2 cellular contexts compared by ENCODE assay signal in the genomic region with DNA sequence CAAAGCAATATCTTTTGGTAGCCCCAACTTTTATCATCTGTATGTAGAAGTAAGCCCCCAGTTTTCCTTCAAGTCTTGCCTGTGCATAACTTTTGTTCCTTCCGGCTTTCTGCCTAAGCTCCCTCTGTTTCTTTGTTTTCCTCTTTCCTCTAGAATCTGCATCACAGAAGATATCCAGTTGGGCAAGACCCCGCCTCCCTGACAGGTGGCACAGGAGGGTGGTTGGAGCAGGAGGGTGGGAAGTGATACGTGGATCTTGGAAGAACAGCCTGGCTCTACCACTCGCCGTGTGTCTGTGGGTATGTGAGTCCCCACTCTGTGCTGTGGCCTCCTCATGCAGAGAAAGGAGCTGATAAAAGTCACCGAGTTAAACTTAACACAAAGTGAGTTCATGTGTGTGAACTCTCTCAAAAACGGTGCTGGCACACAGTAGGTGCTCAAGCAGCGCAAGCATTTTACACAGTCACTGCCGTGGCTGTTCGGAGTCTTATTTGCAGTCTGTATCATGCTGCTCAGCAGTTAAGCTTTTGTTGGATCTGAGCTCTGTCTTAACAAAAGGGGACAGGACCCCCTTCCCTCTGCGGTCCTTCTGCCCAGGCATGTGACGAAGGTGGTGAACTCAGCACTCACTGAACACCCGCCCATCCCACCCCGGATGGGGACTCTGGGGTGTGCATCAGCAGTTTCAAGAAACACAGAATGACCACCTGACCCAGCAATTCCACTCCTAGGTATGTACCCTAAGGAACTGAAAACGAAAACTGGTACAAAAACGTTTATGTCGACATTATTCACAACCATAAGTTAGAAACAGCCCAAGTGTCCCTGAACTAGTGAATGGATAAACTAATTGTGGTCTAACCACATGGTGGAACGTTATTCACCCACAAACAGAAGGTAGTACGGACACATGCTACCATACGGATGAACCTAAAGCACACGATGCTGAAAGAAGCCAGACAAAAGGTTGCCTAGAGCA.
A peak's percentile ranks its signal among the peaks of the same experiment; 100 is the strongest.
TF ChIP-seq lines count a peak whose summit lies in the region.

No MANE protein-coding gene starts in this region.

TF ChIP-seq in GM23338, 12 proteins besides CTCF, POLR2A, EP300 and RAD21 (continued from another document and continues in another):
- TF ChIP-seq, protein P1, sequence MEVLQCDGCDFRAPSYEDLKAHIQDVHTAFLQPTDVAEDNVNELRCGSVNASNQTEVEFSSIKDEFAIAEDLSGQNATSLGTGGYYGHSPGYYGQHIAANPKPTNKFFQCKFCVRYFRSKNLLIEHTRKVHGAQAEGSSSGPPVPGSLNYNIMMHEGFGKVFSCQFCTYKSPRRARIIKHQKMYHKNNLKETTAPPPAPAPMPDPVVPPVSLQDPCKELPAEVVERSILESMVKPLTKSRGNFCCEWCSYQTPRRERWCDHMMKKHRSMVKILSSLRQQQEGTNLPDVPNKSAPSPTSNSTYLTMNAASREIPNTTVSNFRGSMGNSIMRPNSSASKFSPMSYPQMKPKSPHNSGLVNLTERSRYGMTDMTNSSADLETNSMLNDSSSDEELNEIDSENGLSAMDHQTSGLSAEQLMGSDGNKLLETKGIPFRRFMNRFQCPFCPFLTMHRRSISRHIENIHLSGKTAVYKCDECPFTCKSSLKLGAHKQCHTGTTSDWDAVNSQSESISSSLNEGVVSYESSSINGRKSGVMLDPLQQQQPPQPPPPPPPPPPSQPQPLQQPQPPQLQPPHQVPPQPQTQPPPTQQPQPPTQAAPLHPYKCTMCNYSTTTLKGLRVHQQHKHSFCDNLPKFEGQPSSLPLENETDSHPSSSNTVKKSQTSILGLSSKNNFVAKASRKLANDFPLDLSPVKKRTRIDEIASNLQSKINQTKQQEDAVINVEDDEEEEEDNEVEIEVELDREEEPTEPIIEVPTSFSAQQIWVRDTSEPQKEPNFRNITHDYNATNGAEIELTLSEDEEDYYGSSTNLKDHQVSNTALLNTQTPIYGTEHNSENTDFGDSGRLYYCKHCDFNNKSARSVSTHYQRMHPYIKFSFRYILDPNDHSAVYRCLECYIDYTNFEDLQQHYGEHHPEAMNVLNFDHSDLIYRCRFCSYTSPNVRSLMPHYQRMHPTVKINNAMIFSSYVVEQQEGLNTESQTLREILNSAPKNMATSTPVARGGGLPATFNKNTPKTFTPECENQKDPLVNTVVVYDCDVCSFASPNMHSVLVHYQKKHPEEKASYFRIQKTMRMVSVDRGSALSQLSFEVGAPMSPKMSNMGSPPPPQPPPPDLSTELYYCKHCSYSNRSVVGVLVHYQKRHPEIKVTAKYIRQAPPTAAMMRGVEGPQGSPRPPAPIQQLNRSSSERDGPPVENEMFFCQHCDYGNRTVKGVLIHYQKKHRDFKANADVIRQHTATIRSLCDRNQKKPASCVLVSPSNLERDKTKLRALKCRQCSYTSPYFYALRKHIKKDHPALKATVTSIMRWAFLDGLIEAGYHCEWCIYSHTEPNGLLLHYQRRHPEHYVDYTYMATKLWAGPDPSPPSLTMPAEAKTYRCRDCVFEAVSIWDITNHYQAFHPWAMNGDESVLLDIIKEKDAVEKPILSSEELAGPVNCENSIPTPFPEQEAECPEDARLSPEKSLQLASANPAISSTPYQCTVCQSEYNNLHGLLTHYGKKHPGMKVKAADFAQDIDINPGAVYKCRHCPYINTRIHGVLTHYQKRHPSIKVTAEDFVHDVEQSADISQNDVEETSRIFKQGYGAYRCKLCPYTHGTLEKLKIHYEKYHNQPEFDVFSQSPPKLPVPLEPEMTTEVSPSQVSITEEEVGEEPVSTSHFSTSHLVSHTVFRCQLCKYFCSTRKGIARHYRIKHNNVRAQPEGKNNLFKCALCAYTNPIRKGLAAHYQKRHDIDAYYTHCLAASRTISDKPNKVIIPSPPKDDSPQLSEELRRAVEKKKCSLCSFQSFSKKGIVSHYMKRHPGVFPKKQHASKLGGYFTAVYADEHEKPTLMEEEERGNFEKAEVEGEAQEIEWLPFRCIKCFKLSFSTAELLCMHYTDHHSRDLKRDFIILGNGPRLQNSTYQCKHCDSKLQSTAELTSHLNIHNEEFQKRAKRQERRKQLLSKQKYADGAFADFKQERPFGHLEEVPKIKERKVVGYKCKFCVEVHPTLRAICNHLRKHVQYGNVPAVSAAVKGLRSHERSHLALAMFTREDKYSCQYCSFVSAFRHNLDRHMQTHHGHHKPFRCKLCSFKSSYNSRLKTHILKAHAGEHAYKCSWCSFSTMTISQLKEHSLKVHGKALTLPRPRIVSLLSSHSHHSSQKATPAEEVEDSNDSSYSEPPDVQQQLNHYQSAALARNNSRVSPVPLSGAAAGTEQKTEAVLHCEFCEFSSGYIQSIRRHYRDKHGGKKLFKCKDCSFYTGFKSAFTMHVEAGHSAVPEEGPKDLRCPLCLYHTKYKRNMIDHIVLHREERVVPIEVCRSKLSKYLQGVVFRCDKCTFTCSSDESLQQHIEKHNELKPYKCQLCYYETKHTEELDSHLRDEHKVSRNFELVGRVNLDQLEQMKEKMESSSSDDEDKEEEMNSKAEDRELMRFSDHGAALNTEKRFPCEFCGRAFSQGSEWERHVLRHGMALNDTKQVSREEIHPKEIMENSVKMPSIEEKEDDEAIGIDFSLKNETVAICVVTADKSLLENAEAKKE (CRISPR knock-in tag; IDR thresholded peaks at IDR 0.05) = no peak
- TF ChIP-seq STAT1 (IDR thresholded peaks at IDR 0.05; ENCODE audit: unreplicated experiment) (no peak), ZNF331 (CRISPR knock-in tag; IDR thresholded peaks at IDR 0.05; ENCODE audit: low read depth) (no peak), NANOG (IDR thresholded peaks at IDR 0.05; ENCODE audit: borderline replicate concordance) (no peak), EZH2phosphoT487 (IDR thresholded peaks at IDR 0.05; ENCODE audit: unreplicated experiment) (no peak)
- TF ChIP-seq, protein P2, sequence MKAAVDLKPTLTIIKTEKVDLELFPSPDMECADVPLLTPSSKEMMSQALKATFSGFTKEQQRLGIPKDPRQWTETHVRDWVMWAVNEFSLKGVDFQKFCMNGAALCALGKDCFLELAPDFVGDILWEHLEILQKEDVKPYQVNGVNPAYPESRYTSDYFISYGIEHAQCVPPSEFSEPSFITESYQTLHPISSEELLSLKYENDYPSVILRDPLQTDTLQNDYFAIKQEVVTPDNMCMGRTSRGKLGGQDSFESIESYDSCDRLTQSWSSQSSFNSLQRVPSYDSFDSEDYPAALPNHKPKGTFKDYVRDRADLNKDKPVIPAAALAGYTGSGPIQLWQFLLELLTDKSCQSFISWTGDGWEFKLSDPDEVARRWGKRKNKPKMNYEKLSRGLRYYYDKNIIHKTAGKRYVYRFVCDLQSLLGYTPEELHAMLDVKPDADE (IDR thresholded peaks at IDR 0.05) = peak; percentile 45; the same call in 1 of the 2 replicates

TF ChIP-seq in WTC11, 78 proteins besides CTCF, POLR2A, EP300 and RAD21 (continued from another document):
- TF ChIP-seq, protein P3, sequence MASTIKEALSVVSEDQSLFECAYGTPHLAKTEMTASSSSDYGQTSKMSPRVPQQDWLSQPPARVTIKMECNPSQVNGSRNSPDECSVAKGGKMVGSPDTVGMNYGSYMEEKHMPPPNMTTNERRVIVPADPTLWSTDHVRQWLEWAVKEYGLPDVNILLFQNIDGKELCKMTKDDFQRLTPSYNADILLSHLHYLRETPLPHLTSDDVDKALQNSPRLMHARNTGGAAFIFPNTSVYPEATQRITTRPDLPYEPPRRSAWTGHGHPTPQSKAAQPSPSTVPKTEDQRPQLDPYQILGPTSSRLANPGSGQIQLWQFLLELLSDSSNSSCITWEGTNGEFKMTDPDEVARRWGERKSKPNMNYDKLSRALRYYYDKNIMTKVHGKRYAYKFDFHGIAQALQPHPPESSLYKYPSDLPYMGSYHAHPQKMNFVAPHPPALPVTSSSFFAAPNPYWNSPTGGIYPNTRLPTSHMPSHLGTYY (CRISPR knock-in tag; IDR thresholded peaks at IDR 0.05) = no peak
- TF ChIP-seq, protein P4, sequence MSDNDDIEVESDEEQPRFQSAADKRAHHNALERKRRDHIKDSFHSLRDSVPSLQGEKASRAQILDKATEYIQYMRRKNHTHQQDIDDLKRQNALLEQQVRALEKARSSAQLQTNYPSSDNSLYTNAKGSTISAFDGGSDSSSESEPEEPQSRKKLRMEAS (CRISPR knock-in tag; IDR thresholded peaks at IDR 0.05) = peak; percentile 33; the same call in 1 of the 2 replicates
- TF ChIP-seq SP1 (CRISPR knock-in tag; conservative IDR thresholded peaks at IDR 0.05) (peak; percentile 73), SOX15 (CRISPR knock-in tag; IDR thresholded peaks at IDR 0.05) (no peak), JAZF1 (CRISPR knock-in tag; IDR thresholded peaks at IDR 0.05) (no peak), ZNF121 (CRISPR knock-in tag; IDR thresholded peaks at IDR 0.05) (no peak), FOXP1 (CRISPR knock-in tag; IDR thresholded peaks at IDR 0.05; ENCODE audit: borderline replicate concordance) (no peak), ESRRA (CRISPR knock-in tag; IDR thresholded peaks at IDR 0.05; ENCODE audit: borderline replicate concordance) (no peak), ZNF423 (CRISPR knock-in tag; IDR thresholded peaks at IDR 0.05) (peak; percentile 74), ZNF219 (CRISPR knock-in tag; IDR thresholded peaks at IDR 0.05; ENCODE audit: borderline replicate concordance) (no peak), CBFB (CRISPR knock-in tag; IDR thresholded peaks at IDR 0.05; ENCODE audit: low read depth) (0 out of 2 replicates have a peak, but pooled peaks have one; percentile 44), TP53 (CRISPR knock-in tag; IDR thresholded peaks at IDR 0.05) (peak; percentile 44; the same call in 1 of the 2 replicates), ETV6 (CRISPR knock-in tag; IDR thresholded peaks at IDR 0.05) (peak; percentile 87; the same call in 1 of the 2 replicates)
- TF ChIP-seq, protein P5, sequence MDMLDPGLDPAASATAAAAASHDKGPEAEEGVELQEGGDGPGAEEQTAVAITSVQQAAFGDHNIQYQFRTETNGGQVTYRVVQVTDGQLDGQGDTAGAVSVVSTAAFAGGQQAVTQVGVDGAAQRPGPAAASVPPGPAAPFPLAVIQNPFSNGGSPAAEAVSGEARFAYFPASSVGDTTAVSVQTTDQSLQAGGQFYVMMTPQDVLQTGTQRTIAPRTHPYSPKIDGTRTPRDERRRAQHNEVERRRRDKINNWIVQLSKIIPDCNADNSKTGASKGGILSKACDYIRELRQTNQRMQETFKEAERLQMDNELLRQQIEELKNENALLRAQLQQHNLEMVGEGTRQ (CRISPR knock-in tag; IDR thresholded peaks at IDR 0.05) = peak; percentile 15; the same call in 1 of the 2 replicates
- TF ChIP-seq, protein P6, sequence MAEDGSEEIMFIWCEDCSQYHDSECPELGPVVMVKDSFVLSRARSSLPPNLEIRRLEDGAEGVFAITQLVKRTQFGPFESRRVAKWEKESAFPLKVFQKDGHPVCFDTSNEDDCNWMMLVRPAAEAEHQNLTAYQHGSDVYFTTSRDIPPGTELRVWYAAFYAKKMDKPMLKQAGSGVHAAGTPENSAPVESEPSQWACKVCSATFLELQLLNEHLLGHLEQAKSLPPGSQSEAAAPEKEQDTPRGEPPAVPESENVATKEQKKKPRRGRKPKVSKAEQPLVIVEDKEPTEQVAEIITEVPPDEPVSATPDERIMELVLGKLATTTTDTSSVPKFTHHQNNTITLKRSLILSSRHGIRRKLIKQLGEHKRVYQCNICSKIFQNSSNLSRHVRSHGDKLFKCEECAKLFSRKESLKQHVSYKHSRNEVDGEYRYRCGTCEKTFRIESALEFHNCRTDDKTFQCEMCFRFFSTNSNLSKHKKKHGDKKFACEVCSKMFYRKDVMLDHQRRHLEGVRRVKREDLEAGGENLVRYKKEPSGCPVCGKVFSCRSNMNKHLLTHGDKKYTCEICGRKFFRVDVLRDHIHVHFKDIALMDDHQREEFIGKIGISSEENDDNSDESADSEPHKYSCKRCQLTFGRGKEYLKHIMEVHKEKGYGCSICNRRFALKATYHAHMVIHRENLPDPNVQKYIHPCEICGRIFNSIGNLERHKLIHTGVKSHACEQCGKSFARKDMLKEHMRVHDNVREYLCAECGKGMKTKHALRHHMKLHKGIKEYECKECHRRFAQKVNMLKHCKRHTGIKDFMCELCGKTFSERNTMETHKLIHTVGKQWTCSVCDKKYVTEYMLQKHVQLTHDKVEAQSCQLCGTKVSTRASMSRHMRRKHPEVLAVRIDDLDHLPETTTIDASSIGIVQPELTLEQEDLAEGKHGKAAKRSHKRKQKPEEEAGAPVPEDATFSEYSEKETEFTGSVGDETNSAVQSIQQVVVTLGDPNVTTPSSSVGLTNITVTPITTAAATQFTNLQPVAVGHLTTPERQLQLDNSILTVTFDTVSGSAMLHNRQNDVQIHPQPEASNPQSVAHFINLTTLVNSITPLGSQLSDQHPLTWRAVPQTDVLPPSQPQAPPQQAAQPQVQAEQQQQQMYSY (CRISPR knock-in tag; IDR thresholded peaks at IDR 0.05) = peak; percentile 78
- TF ChIP-seq, protein P7, sequence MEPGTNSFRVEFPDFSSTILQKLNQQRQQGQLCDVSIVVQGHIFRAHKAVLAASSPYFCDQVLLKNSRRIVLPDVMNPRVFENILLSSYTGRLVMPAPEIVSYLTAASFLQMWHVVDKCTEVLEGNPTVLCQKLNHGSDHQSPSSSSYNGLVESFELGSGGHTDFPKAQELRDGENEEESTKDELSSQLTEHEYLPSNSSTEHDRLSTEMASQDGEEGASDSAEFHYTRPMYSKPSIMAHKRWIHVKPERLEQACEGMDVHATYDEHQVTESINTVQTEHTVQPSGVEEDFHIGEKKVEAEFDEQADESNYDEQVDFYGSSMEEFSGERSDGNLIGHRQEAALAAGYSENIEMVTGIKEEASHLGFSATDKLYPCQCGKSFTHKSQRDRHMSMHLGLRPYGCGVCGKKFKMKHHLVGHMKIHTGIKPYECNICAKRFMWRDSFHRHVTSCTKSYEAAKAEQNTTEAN (CRISPR knock-in tag; IDR thresholded peaks at IDR 0.05) = 0 out of 2 replicates have a peak, but pooled peaks have one; percentile 34
- TF ChIP-seq, protein P8, sequence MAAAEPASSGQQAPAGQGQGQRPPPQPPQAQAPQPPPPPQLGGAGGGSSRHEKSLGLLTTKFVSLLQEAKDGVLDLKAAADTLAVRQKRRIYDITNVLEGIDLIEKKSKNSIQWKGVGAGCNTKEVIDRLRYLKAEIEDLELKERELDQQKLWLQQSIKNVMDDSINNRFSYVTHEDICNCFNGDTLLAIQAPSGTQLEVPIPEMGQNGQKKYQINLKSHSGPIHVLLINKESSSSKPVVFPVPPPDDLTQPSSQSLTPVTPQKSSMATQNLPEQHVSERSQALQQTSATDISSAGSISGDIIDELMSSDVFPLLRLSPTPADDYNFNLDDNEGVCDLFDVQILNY (CRISPR knock-in tag; IDR thresholded peaks at IDR 0.05) = 0 out of 2 replicates have a peak, but pooled peaks have one; percentile 30
